ENCODE assay signal across 8 cellular contexts in the genomic region with DNA sequence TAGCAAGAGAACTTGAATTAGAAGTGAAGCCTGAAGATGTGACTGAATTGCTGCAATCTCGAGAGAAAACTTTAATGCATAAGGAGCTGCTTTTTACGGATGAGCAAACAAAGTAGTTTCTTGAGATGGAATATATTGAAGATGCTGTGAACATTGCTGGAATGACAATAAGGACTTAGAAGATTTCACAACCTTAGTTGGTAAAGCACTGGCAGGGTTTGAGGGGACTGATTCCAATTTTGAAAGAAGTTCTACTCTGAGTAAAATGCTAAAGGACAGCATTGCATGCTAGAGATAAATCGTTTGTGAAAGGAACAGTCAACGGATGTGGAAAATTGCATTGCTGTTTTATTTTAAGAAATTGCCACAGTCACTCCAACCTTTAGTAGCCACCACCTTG.
"Had no signal": no experiment of that assay in that cellular context is flagged by ENCODE, and none has a peak within 500 bp of the region (broad histone marks: within the 10 kb centered on the region; RNA-seq: fewer than 3 reads in every experiment).

No MANE protein-coding gene starts in this region.

- H3K27ac ChIP-seq: KMS-11 had no signal

- H3K9ac ChIP-seq: GM23248, KMS-11 had no signal

- H3K4me1 ChIP-seq: HAP-1 had no signal

- H3K4me2 ChIP-seq: KMS-11 had no signal

- H3K9me3 ChIP-seq: HAP-1 had no signal

- ATAC-seq: HCT116 had no signal

- DNase-seq: GM23248, GOT3, H7, HFFc6, KBM-7 had no signal

- H3K4me3 ChIP-seq: GM23248, HAP-1 had no signal

- H2AFZ ChIP-seq: GM23248 had no signal
